18 cellular contexts compared by ENCODE assay signal in the genomic region with DNA sequence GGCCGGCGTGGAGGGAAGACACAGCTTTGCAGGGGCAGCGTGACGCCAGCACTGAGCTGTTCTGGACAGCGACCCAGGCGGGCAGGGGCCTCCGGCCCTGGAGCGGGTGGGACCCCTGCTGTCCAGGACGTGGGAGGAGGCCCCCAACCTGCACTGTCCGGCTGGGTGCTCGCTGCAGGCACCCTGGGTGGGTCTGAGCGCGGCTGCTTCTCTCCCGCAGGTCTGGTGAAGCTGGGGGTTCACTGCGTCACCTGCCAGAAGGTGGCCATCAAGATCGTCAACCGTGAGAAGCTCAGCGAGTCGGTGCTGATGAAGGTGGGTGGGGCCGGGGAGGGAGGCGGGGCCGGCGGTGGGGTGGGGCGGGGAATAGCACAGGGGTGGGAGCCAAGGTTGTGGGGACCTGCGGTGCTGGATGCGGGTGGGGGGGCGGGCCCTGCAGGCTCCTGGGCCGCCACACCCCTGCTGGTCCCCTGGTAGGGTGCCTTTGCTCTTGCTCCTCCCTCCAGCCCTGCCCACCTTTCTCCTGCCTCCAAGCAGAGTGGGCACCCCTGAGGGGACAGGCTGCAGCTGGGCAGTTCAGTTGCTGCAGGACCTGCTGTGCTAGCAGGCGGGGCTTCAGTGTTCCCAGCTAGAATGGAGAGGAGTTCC. TPM values are rescaled to one million over a fixed set of nuclear protein-coding genes. Genes with fewer than 3 reads are reported as not detected.
DNase-seq lines count a peak whose midpoint lies in the region; ATAC-seq and TF ChIP-seq lines count a peak whose summit lies in the region.
"Had no signal": no experiment of that assay in that cellular context is flagged by ENCODE, and none has a peak within 500 bp of the region (broad histone marks: within the 10 kb centered on the region; RNA-seq: fewer than 3 reads in every experiment).

No MANE protein-coding gene starts in this region.

- CTCF ChIA-PET in naive thymus-derived CD4-positive, alpha-beta T cell (lab: Charles Lee), result no interaction called here
- CTCF ChIA-PET in CD4-positive, alpha-beta memory T cell (lab: Charles Lee; ENCODE audit: partially characterized antibody), result no interaction called here

- peak; percentile 24 for DNase-seq in DMS 273 (lab: John Stamatoyannopoulos, UW; ENCODE audit: unreplicated experiment)
- no peak for DNase-seq in DMS 273 treated with DMSO at 0.1 percent for 48 hours (lab: John Stamatoyannopoulos, UW)
- no peak for DNase-seq in naive thymus-derived CD4-positive, alpha-beta T cell
- DNase-seq in brain microvascular endothelial cell, result no peak
- no peak for DNase-seq in CD4-positive, alpha-beta memory T cell
- DNase-seq in activated CD4-positive, alpha-beta T cell treated with anti-CD3 and anti-CD28 coated beads for 1 hour, result no peak
- DNase-seq: central memory CD4-positive, alpha-beta T cell; DND-41; NCI-H2107; T1000 had no signal

- no peaks in the 10 kb centered on the region for H3K9me3 Mint-ChIP-seq in naive thymus-derived CD4-positive, alpha-beta T cell
- H3K9me3 Mint-ChIP-seq in CD4-positive, alpha-beta memory T cell, result peaks cover 0 to 3% (median 0%) of the 10 kb centered on the region in 8 donors
- H3K9me3 Mint-ChIP-seq: activated naive CD4-positive, alpha-beta T cell treated with anti-CD3 and anti-CD28 coated beads, Interleukin-2, amount 50 U/mL, for 72 hours; type B pancreatic cell had no signal

- no peaks in the 10 kb centered on the region for H3K36me3 ChIP-seq in HUES6 (ENCODE audit: control insufficient read depth, insufficient read depth, low read length)
- H3K36me3 ChIP-seq in naive thymus-derived CD4-positive, alpha-beta T cell (ENCODE audit: control insufficient read depth in 2 of 3, insufficient read depth in 3 of 3, low read length in 3 of 3), result no peaks in the 10 kb centered on the region
- no peaks in the 10 kb centered on the region for H3K36me3 ChIP-seq in brain microvascular endothelial cell (replicated peaks)
- H3K36me3 ChIP-seq in CD4-positive, alpha-beta memory T cell (ENCODE audit: insufficient read depth, low read length), result no peaks in the 10 kb centered on the region
- H3K36me3 ChIP-seq: neutrophil had no signal

- H3K4me1 ChIP-seq in HUES6 (ENCODE audit: control insufficient read depth, insufficient read depth, low read length), result peaks cover 13% of the 10 kb centered on the region; the same call in 1 of the 2 replicates
- H3K4me1 ChIP-seq in naive thymus-derived CD4-positive, alpha-beta T cell (ENCODE audit: control insufficient read depth in 2 of 2, insufficient read depth in 2 of 2, low read length in 2 of 2), result no peaks in the 10 kb centered on the region
- no peaks in the 10 kb centered on the region for H3K4me1 ChIP-seq in CD4-positive, alpha-beta memory T cell (ENCODE audit: insufficient read depth, low read length)

- H3K27me3 ChIP-seq in HUES6 (ENCODE audit: control insufficient read depth, insufficient read depth, low read length), result peaks cover 6% of the 10 kb centered on the region; the same call in 1 of the 2 replicates
- H3K27me3 ChIP-seq in naive thymus-derived CD4-positive, alpha-beta T cell (ENCODE audit: control insufficient read depth in 2 of 2, insufficient read depth in 2 of 2, low read length in 2 of 2), result no peaks in the 10 kb centered on the region
- H3K27me3 ChIP-seq in brain microvascular endothelial cell (replicated peaks), result no peaks in the 10 kb centered on the region
- no peaks in the 10 kb centered on the region for H3K27me3 ChIP-seq in CD4-positive, alpha-beta memory T cell (ENCODE audit: insufficient read depth, low read length)

- in situ Hi-C loops in brain microvascular endothelial cell (cut with HindIII; ENCODE audit: low pct_ligation_motif_present, low sequenced_read_pairs), result no loop called here

- H3K27ac Mint-ChIP-seq in naive thymus-derived CD4-positive, alpha-beta T cell, result no peak overlapping the region
- no peak overlapping the region for H3K27ac Mint-ChIP-seq in CD4-positive, alpha-beta memory T cell
- H3K27ac Mint-ChIP-seq: activated naive CD4-positive, alpha-beta T cell treated with anti-CD3 and anti-CD28 coated beads, Interleukin-2, amount 50 U/mL, for 72 hours; type B pancreatic cell had no signal

- intact Hi-C loops in naive thymus-derived CD4-positive, alpha-beta T cell (cut with micrococcal nuclease), result no loop called here
- intact Hi-C loops in CD4-positive, alpha-beta memory T cell (cut with micrococcal nuclease), result no loop called here

- H3K27ac ChIP-seq in HUES6 (ENCODE audit: low read depth, low read length) (no peak overlapping the region), brain microvascular endothelial cell (no peak overlapping the region)
- H3K27ac ChIP-seq in naive thymus-derived CD4-positive, alpha-beta T cell (ENCODE audit: low read depth, low read length), result no peak overlapping the region
- H3K27ac ChIP-seq in CD4-positive, alpha-beta memory T cell (ENCODE audit: low read depth, low read length), result no peak overlapping the region
- H3K27ac ChIP-seq: 22Rv1, epithelial cell of prostate, neutrophil had no signal

- no peaks in the 10 kb centered on the region for H3K36me3 Mint-ChIP-seq in naive thymus-derived CD4-positive, alpha-beta T cell
- H3K36me3 Mint-ChIP-seq in CD4-positive, alpha-beta memory T cell, result no peaks in the 10 kb centered on the region
- H3K36me3 Mint-ChIP-seq: activated naive CD4-positive, alpha-beta T cell treated with anti-CD3 and anti-CD28 coated beads, Interleukin-2, amount 50 U/mL, for 72 hours; type B pancreatic cell had no signal

- H3K4me3 ChIP-seq in HUES6 (ENCODE audit: low read depth, low read length) (peak overlapping the region; percentile 34; the same call in 1 of the 2 replicates), brain microvascular endothelial cell (ENCODE audit: low read depth, low read length) (no peak overlapping the region)
- no peak overlapping the region for H3K4me3 ChIP-seq in naive thymus-derived CD4-positive, alpha-beta T cell (ENCODE audit: low read length)
- no peak overlapping the region for H3K4me3 ChIP-seq in CD4-positive, alpha-beta memory T cell (ENCODE audit: low read length in 2 of 2)

- no peak overlapping the region for H3K9ac ChIP-seq in HUES6 (ENCODE audit: low read length)

- H3K4me1 Mint-ChIP-seq in naive thymus-derived CD4-positive, alpha-beta T cell, result no peaks in the 10 kb centered on the region
- no peaks in the 10 kb centered on the region for H3K4me1 Mint-ChIP-seq in CD4-positive, alpha-beta memory T cell

- POLR2A ChIA-PET in naive thymus-derived CD4-positive, alpha-beta T cell (lab: Charles Lee), result no interaction called here
- POLR2A ChIA-PET in CD4-positive, alpha-beta memory T cell (lab: Charles Lee; ENCODE audit: partially characterized antibody), result interaction anchor here (1.2 kb wide), 1 partner anchor 29 kb away, joined by 3 read pairs; no protein-coding TSS in a partner anchor

- TF ChIP-seq CTCF in brain microvascular endothelial cell (IDR thresholded peaks at IDR 0.05; ENCODE audit: low read depth, low read length, missing control alignments), result no peak

- H3K9me3 ChIP-seq in HUES6 (ENCODE audit: control insufficient read depth, insufficient read depth, low read depth, low read length), result no peaks in the 10 kb centered on the region
- no peaks in the 10 kb centered on the region for H3K9me3 ChIP-seq in naive thymus-derived CD4-positive, alpha-beta T cell (ENCODE audit: control insufficient read depth in 2 of 3, low read length in 3 of 3)
- H3K9me3 ChIP-seq in CD4-positive, alpha-beta memory T cell (ENCODE audit: control insufficient read depth in 1 of 2, low read length in 2 of 2), result no peaks in the 10 kb centered on the region
- H3K9me3 ChIP-seq: neutrophil had no signal

- H3K27me3 Mint-ChIP-seq in naive thymus-derived CD4-positive, alpha-beta T cell, result peaks cover 0 to 3% (median 0%) of the 10 kb centered on the region in 5 donors
- H3K27me3 Mint-ChIP-seq in CD4-positive, alpha-beta memory T cell, result no peaks in the 10 kb centered on the region
- H3K27me3 Mint-ChIP-seq: type B pancreatic cell had no signal

- ATAC-seq in SK-N-SH treated with all-trans-retinoic acid at 6 μM for 48 hours, result peak; percentile 33
- peak; percentile 6 for ATAC-seq in naive thymus-derived CD4-positive, alpha-beta T cell

- H3K4me3 Mint-ChIP-seq in naive thymus-derived CD4-positive, alpha-beta T cell, result peak overlapping the region in 1 of 10 donors; percentile 56
- no peak overlapping the region for H3K4me3 Mint-ChIP-seq in CD4-positive, alpha-beta memory T cell
- H3K4me3 Mint-ChIP-seq: type B pancreatic cell had no signal

TF ChIP-seq in SK-N-SH treated with all-trans-retinoic acid at 6 μM for 48 hours, 23 proteins besides CTCF, POLR2A, EP300 and RAD21:
- TF ChIP-seq ZC3H10 (CRISPR knock-in tag; IDR thresholded peaks at IDR 0.05) (no peak), ZFP30 (CRISPR knock-in tag; IDR thresholded peaks at IDR 0.05) (no peak), ZNF565 (CRISPR knock-in tag; conservative IDR thresholded peaks at IDR 0.05; ENCODE audit: low read depth) (no peak), OSR1 (CRISPR knock-in tag; IDR thresholded peaks at IDR 0.05) (no peak)
- TF ChIP-seq, protein P1, sequence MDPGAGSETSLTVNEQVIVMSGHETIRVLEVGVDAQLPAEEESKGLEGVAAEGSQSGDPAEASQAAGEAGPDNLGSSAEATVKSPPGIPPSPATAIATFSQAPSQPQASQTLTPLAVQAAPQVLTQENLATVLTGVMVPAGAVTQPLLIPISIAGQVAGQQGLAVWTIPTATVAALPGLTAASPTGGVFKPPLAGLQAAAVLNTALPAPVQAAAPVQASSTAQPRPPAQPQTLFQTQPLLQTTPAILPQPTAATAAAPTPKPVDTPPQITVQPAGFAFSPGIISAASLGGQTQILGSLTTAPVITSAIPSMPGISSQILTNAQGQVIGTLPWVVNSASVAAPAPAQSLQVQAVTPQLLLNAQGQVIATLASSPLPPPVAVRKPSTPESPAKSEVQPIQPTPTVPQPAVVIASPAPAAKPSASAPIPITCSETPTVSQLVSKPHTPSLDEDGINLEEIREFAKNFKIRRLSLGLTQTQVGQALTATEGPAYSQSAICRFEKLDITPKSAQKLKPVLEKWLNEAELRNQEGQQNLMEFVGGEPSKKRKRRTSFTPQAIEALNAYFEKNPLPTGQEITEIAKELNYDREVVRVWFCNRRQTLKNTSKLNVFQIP (CRISPR knock-in tag; IDR thresholded peaks at IDR 0.05; ENCODE audit: borderline replicate concordance, low read depth), result no peak

RNA-seq across cellular contexts. Expression of a gene that starts 46.2 kb away (rescaled TPM):
- total RNA-seq in naive thymus-derived CD4-positive, alpha-beta T cell, result under 1 TPM in 3 of 5 experiments, not detected in 2; 0.27 to 0.51 (median 0.30) TPM
- polyA plus RNA-seq in naive thymus-derived CD4-positive, alpha-beta T cell, result not detected
- under 1 TPM; 0.35 to 0.47 TPM for total RNA-seq in CD4-positive, alpha-beta memory T cell
- under 1 TPM; 0.18 to 0.30 TPM for polyA plus RNA-seq in CD4-positive, alpha-beta memory T cell
- total RNA-seq: RPMI7951 had no signal

RNA-seq across cellular contexts. Expression of a gene that starts 50.6 kb away (rescaled TPM):
- 10 to 100 TPM; 38.4 to 59.8 (median 51.2) TPM for total RNA-seq in naive thymus-derived CD4-positive, alpha-beta T cell
- 10 to 100 TPM; 37.6 to 53.8 TPM for polyA plus RNA-seq in naive thymus-derived CD4-positive, alpha-beta T cell
- total RNA-seq in CD4-positive, alpha-beta memory T cell, result 10 to 100 TPM; 73.1 to 74.1 TPM
- 10 to 100 TPM; 48.8 to 67.0 TPM for polyA plus RNA-seq in CD4-positive, alpha-beta memory T cell
